28 cellular contexts compared by ENCODE assay signal in genomic region chr13:42750858-42751257, GRCh38. TPM values are rescaled to one million over a fixed set of nuclear protein-coding genes. Genes with fewer than 3 reads are reported as not detected.
"Had no signal": no experiment of that assay in that cellular context is flagged by ENCODE, and none has a peak within 500 bp of the region (broad histone marks: within the 10 kb centered on the region; RNA-seq: fewer than 3 reads in every experiment).

No MANE protein-coding gene starts in this region.

- H3K4me2 ChIP-seq: neural progenitor cell had no signal

- H3K27ac ChIP-seq: body of pancreas, cardiac muscle cell, foreskin keratinocyte, left lung, neural progenitor cell, prostate gland, upper lobe of right lung, VCaP had no signal

- H3K4me1 ChIP-seq: body of pancreas, foreskin keratinocyte, neural progenitor cell, prostate gland, upper lobe of right lung had no signal

- DNase-seq: activated CD4-positive, alpha-beta T cell treated with anti-CD3 and anti-CD28 coated beads, Interleukin-2, amount 10 ng/mL, durations not matched to agents 7 days and 5 days; activated CD4-positive, CD25-positive, alpha-beta regulatory T cell treated with anti-CD3 and anti-CD28 coated beads, Interleukin-2, amount 50 U/mL, for 72 hours; activated CD8-positive, alpha-beta T cell treated with anti-CD3 and anti-CD28 coated beads, Interleukin-2, amount 10 ng/mL, durations not matched to agents 7 days and 5 days; activated gamma-delta T cell; activated naive CD4-positive, alpha-beta T cell treated with anti-CD3 and anti-CD28 coated beads, Interleukin-2, amount 50 U/mL, for 16 hours; activated naive CD8-positive, alpha-beta T cell treated with anti-CD3 and anti-CD28 coated beads, Interleukin-2, amount 50 U/mL, for 24 hours; body of pancreas; erythroblast; foreskin keratinocyte; hippocampal formation; kidney glomerular epithelial cell; left lung; naive B cell; stimulated activated CD4-positive, alpha-beta T cell treated with anti-CD3 and anti-CD28 coated beads, Interleukin-12 subunit alpha, Interleukin-12 subunit beta, amount 100 ng/mL, for 4 hours; stimulated activated CD4-positive, alpha-beta T cell treated with anti-CD3 and anti-CD28 coated beads, Interleukin-4, amount 100 ng/mL, for 4 hours; stimulated activated naive CD8-positive, alpha-beta T cell treated with anti-CD3 and anti-CD28 coated beads, Interleukin-15, Interleukin-2, amounts not matched to agents 100 U/mL and 50 U/mL, for 24 hours; upper lobe of right lung had no signal

- H3K9me3 ChIP-seq: body of pancreas, left lung, prostate gland, upper lobe of right lung had no signal

- ATAC-seq: activated CD8-positive, alpha-beta T cell treated with anti-CD3 and anti-CD28 coated beads, Interleukin-2, amount 10 ng/mL, durations not matched to agents 7 days and 5 days; body of pancreas; foreskin keratinocyte; left lung; stimulated activated naive CD8-positive, alpha-beta T cell treated with anti-CD3 and anti-CD28 coated beads, Interleukin-15, Interleukin-2, amounts not matched to agents 100 U/mL and 50 U/mL, for 24 hours; upper lobe of right lung had no signal

- H3K4me3 ChIP-seq: body of pancreas, cardiac muscle cell, left lung, neural progenitor cell, prostate gland, upper lobe of right lung had no signal

- H3K36me3 ChIP-seq: cardiac muscle cell, left lung, neural progenitor cell, prostate gland, upper lobe of right lung had no signal

- H3K27me3 ChIP-seq: body of pancreas, cardiac muscle cell, left lung, neural progenitor cell, upper lobe of right lung had no signal

- H2AFZ ChIP-seq: neural progenitor cell had no signal

- H3K9ac ChIP-seq: neural progenitor cell had no signal

RNA-seq across cellular contexts. Expression of gene FAM216B, which starts 30.5 kb away (rescaled TPM):
- total RNA-seq: activated CD4-positive, alpha-beta T cell treated with anti-CD3 and anti-CD28 coated beads, Interleukin-2, amount 10 ng/mL, durations not matched to agents 7 days and 5 days; activated CD8-positive, alpha-beta T cell treated with anti-CD3 and anti-CD28 coated beads, Interleukin-2, amount 10 ng/mL, durations not matched to agents 7 days and 5 days; activated T-helper 1 cell treated with anti-CD3 and anti-CD28 coated beads, Interleukin-12 subunit alpha, Interleukin-12 subunit beta, Interleukin-2, Interleukin-4 antibody, amounts not matched to agents 30 ng/mL and 10 ng/mL and 1 ng/mL, durations not matched to agents 14 hours and 24 hours and 36 hours; cardiac muscle cell; chondrocyte; foreskin keratinocyte; lung microvascular endothelial cell; mononuclear cell; prostate gland; skeletal muscle tissue; subcutaneous adipose tissue; T-helper 2 cell treated with Interferon-gamma antibody and Interleukin-4, amounts not matched to agents 100 ng/mL and 5 ng/mL, for 36 hours; upper lobe of right lung had no signal
- polyA plus RNA-seq: cardiac muscle cell, foreskin keratinocyte had no signal
